ENCODE assay signal across 15 cellular contexts in the genomic region with DNA sequence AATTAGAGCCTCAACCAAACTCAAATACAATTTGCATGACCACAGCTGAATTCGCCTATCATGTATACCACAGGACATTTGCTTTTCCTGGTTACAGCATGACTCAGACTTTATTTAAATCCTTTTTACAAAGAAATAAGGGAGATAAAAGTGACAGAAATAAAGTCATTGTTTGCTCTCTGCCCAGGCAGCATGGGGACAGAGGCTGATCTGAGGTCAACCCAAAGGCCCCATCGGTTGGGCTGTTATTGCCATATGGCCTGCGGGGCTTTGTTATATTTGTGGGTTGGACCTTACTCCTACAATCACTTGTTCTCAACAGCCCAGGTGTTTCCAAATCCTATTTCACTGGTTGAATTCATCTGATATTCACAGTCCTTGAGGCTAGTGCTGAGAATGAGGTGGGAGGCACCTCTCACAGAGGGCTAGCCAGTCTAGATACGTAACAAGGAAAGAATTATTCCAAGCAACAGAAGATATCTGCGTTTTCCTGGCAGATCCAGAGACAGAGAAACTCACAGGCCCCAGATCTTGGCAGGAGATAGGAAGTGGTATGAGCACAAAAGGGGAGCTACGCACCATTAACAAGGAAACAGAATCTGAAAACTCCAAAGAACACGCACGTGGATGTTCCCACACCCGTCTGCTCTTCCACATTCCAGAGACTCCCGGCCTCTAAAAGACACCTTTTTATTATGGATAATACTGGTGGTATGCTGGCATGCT.
DNase-seq lines count a peak whose midpoint lies in the region; ATAC-seq lines count a peak whose summit lies in the region.
"Had no signal": no experiment of that assay in that cellular context is flagged by ENCODE, and none has a peak within 500 bp of the region (broad histone marks: within the 10 kb centered on the region; RNA-seq: fewer than 3 reads in every experiment).

No MANE protein-coding gene starts in this region.

- H3K27me3 ChIP-seq in duodenal mucosa (ENCODE audit: control insufficient read depth in 1 of 2, insufficient read depth in 2 of 2, low read length in 2 of 2) = no peaks in the 10 kb centered on the region
- H3K27me3 ChIP-seq: esophagus muscularis mucosa, spleen had no signal

- no peak overlapping the region for H3K9ac ChIP-seq in duodenal mucosa (ENCODE audit: low read depth in 1 of 2, low read length in 2 of 2)

- H3K27ac ChIP-seq in duodenal mucosa (ENCODE audit: low read depth, low read length) (peak overlapping the region; percentile 1), temporal lobe (ENCODE audit: low read depth, low read length) (peak overlapping the region; percentile 93)
- H3K27ac ChIP-seq: 22Rv1, spleen had no signal

- peaks cover 32 to 45% of the 10 kb centered on the region in 2 donors for H3K4me1 ChIP-seq in duodenal mucosa (ENCODE audit: control insufficient read depth in 1 of 2, insufficient read depth in 2 of 2, low read length in 2 of 2)

- no peak overlapping the region for H3K4me3 ChIP-seq in duodenal mucosa (ENCODE audit: low read depth in 1 of 2, low read length in 2 of 2)
- H3K4me3 ChIP-seq: esophagus muscularis mucosa, spleen had no signal

- no peaks in the 10 kb centered on the region for H3K9me3 ChIP-seq in duodenal mucosa (ENCODE audit: control insufficient read depth in 1 of 2, low read length in 2 of 2)
- H3K9me3 ChIP-seq: esophagus muscularis mucosa, spleen had no signal

- DNase-seq in DMS53 (lab: John Stamatoyannopoulos, UW) = peak; percentile 28
- no peak for DNase-seq in DMS53 treated with DMSO at 0.1 percent for 48 hours (lab: John Stamatoyannopoulos, UW; ENCODE audit: unreplicated experiment)
- DNase-seq in lung microvascular endothelial cell (ENCODE audit: low read depth in 2 of 2) = peak; percentile 33 to 54
- DNase-seq in NCI-H1436 treated with DMSO at 0.1 percent for 48 hours (lab: John Stamatoyannopoulos, UW) = no peak
- no peak for DNase-seq in NCI-H345 (lab: John Stamatoyannopoulos, UW)
- DNase-seq: activated CD4-positive, CD25-positive, alpha-beta regulatory T cell treated with anti-CD3 and anti-CD28 coated beads, Interleukin-2, amount 50 U/mL, for 72 hours; activated naive CD4-positive, alpha-beta T cell treated with anti-CD3 and anti-CD28 coated beads for 36 hours; NCI-H2081; SHP77 treated with DMSO at 0.1 percent for 48 hours; spleen had no signal

- no peak for ATAC-seq in HG03520 (IDR thresholded peaks at IDR 0.05; ENCODE audit: unreplicated experiment)

- no peaks in the 10 kb centered on the region for H3K36me3 ChIP-seq in duodenal mucosa (ENCODE audit: control insufficient read depth in 1 of 2, insufficient read depth in 2 of 2, low read length in 2 of 2)
- H3K36me3 ChIP-seq: esophagus muscularis mucosa had no signal

Comparison
In these comparisons a context has a peak if more than half of its experiments do, and no peak if none do; other contexts are left out.
1. DNase-seq: peak in DMS53 (single experiment) and lung microvascular endothelial cell (2 of 2); none in DMS53 treated with DMSO at 0.1 percent for 48 hours (single experiment), NCI-H1436 treated with DMSO at 0.1 percent for 48 hours (single experiment) and NCI-H345 (single experiment).